In the genomic region with DNA sequence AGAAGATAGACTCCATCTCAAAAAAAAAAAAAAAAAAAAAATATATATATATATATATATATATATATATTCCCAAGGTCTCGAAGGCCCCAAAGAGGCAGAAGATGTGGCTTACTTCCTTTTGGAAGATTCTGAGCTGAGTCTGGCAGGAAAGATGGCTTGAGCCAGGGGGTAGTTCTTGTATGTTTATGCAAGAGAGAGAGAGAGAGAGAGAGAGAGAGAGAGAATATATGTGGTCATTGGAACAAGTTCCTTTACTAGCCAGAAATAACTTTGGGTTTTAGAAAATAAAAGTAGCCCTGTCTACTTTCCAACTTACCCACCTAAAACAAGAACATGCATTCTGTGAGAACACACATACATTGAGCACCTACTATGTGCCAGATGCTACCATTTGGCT, we compare ENCODE assay signal across 16 cellular contexts.
DNase-seq lines count a peak whose midpoint lies in the region; ATAC-seq and TF ChIP-seq lines count a peak whose summit lies in the region.
"Had no signal": no experiment of that assay in that cellular context is flagged by ENCODE, and none has a peak within 500 bp of the region (broad histone marks: within the 10 kb centered on the region; RNA-seq: fewer than 3 reads in every experiment).

No MANE protein-coding gene starts in this region.

- no peak for ATAC-seq in GM18520 (IDR thresholded peaks at IDR 0.05; ENCODE audit: unreplicated experiment)
- ATAC-seq: activated T-cell treated with anti-CD3 and anti-CD28 coated beads, Interleukin-2, amount 50 U/mL, for 72 hours; sciatic nerve had no signal

- in situ Hi-C loops in astrocyte of the cerebellum (cut with HindIII; ENCODE audit: low sequenced_read_pairs) = loop anchor here (5.0 kb wide), 1 partner anchor 78 kb away; no protein-coding TSS in a partner anchor

- TF ChIP-seq CTCF in astrocyte of the cerebellum (IDR thresholded peaks at IDR 0.05; ENCODE audit: low read depth, low read length, missing control alignments) (no peak), fibroblast of mammary gland (conservative IDR thresholded peaks at IDR 0.05; ENCODE audit: control insufficient read depth, insufficient read depth, low read depth, low read length) (no peak)

- no peak overlapping the region for H3K4me3 ChIP-seq in astrocyte of the cerebellum (ENCODE audit: low read depth, low read length)
- H3K4me3 ChIP-seq in fibroblast of mammary gland (ENCODE audit: control insufficient read depth, low read depth, low read length) = no peak overlapping the region
- H3K4me3 ChIP-seq in skeletal muscle cell (ENCODE audit: low read depth, low read length) = no peak overlapping the region
- H3K4me3 ChIP-seq: adrenal gland had no signal

- DNase-seq in GM04503 (ENCODE audit: low read depth) = peak; percentile 28
- peak; percentile 70 for DNase-seq in astrocyte of the cerebellum (ENCODE audit: low read depth)
- DNase-seq in fibroblast of mammary gland (ENCODE audit: low read depth) = peak; percentile 64
- peak; percentile 80 for DNase-seq in skeletal muscle cell (ENCODE audit: low read depth)
- DNase-seq in activated CD4-positive, alpha-beta T cell treated with anti-CD3 and anti-CD28 coated beads for 4 hours = no peak
- DNase-seq in NCI-H748 (lab: John Stamatoyannopoulos, UW; ENCODE audit: unreplicated experiment) = no peak
- DNase-seq in DMS153 treated with DMSO at 0.1 percent for 48 hours (lab: John Stamatoyannopoulos, UW; ENCODE audit: unreplicated experiment) = no peak
- DNase-seq: activated T-cell treated with anti-CD3 and anti-CD28 coated beads, Interleukin-2, amount 50 U/mL, for 72 hours; adrenal gland; BE2C; mesendoderm; NCI-H1417; NCI-H345; T-helper 9 cell had no signal

Comparison
In these comparisons a context has a peak if more than half of its experiments do, and no peak if none do; other contexts are left out.
1. DNase-seq: peak in GM04503 (single experiment), astrocyte of the cerebellum (single experiment), fibroblast of mammary gland (single experiment) and skeletal muscle cell (single experiment); none in activated CD4-positive, alpha-beta T cell treated with anti-CD3 and anti-CD28 coated beads for 4 hours (0 of 2), NCI-H748 (single experiment) and DMS153 treated with DMSO at 0.1 percent for 48 hours (single experiment).